Comparison of ENCODE assay signal across 1 cellular context in genomic region chr3:16399473-16399872, GRCh38.
TF ChIP-seq lines count a peak whose summit lies in the region.

No MANE protein-coding gene starts in this region.

TF ChIP-seq in WTC11, 78 proteins besides CTCF, POLR2A, EP300 and RAD21 (continued from another document):
- TF ChIP-seq ERG (CRISPR knock-in tag; IDR thresholded peaks at IDR 0.05) (no peak), TEAD1 (CRISPR knock-in tag; IDR thresholded peaks at IDR 0.05) (no peak), MLX (CRISPR knock-in tag; IDR thresholded peaks at IDR 0.05) (no peak), PREB (CRISPR knock-in tag; IDR thresholded peaks at IDR 0.05; ENCODE audit: borderline replicate concordance) (no peak), MAX (CRISPR knock-in tag; IDR thresholded peaks at IDR 0.05) (no peak), SMAD3 (CRISPR knock-in tag; IDR thresholded peaks at IDR 0.05; ENCODE audit: borderline replicate concordance) (no peak), PRRX2 (CRISPR knock-in tag; IDR thresholded peaks at IDR 0.05) (no peak), ZNF281 (CRISPR knock-in tag; IDR thresholded peaks at IDR 0.05) (no peak)
